8 cellular contexts compared by ENCODE assay signal in genomic region chr7:36152756-36153570, GRCh38. TPM values are rescaled to one million over a fixed set of nuclear protein-coding genes. Genes with fewer than 3 reads are reported as not detected.
DNase-seq lines count a peak whose midpoint lies in the region; ATAC-seq and TF ChIP-seq lines count a peak whose summit lies in the region.

Gene EEPD1 (plus strand): TSS chr7:36153254. CDS start chr7:36154325, 1,071 bp downstream.

- TF ChIP-seq POLR2A in Peyer's patch (IDR thresholded peaks at IDR 0.05): peak; percentile 90 to 91

- H3K4me3 ChIP-seq in Peyer's patch (peak within 1 kb of the TSS; percentile 41 to 82 (median 65)), muscle layer of colon (ENCODE audit: low read depth in 1 of 2, low read length in 2 of 2) (peak within 1 kb of the TSS; percentile 70 to 85)

- no peaks in the 10 kb centered on the region for H3K36me3 ChIP-seq in Peyer's patch
- no peaks in the 10 kb centered on the region for H3K36me3 ChIP-seq in muscle layer of colon (ENCODE audit: insufficient read depth, low read length)

- no peaks in the 10 kb centered on the region for H3K27me3 ChIP-seq in Peyer's patch
- no peaks in the 10 kb centered on the region for H3K27me3 ChIP-seq in muscle layer of colon (ENCODE audit: control insufficient read depth in 1 of 2, insufficient read depth in 2 of 2, low read length in 2 of 2)

- TF ChIP-seq CTCF in Peyer's patch (IDR thresholded peaks at IDR 0.05): no peak

- ATAC-seq in GM21737 (IDR thresholded peaks at IDR 0.05; ENCODE audit: unreplicated experiment) (peak; percentile 96), esophagus mucosa (peak; percentile 99)

- H3K27ac ChIP-seq in Peyer's patch (peak within 1 kb of the TSS; percentile 56 to 93 (median 78)), muscle layer of colon (ENCODE audit: low read depth, low read length) (peak within 1 kb of the TSS; percentile 79)

- H3K9ac ChIP-seq in muscle layer of colon (ENCODE audit: low read length): peak within 1 kb of the TSS; percentile 77

- DNase-seq in DMS53 (lab: John Stamatoyannopoulos, UW) (peak; percentile 99), KG1 (lab: John Stamatoyannopoulos, UW) (peak; percentile 87), Peyer's patch (peak; percentile 98 to 100 (median 100))
- DNase-seq in activated T-cell treated with anti-CD3 and anti-CD28 coated beads, Interleukin-2, amount 50 U/mL, for 48 hours: peak; percentile 100
- peak; percentile 99 for DNase-seq in stimulated activated CD8-positive, alpha-beta memory T cell treated with anti-CD3 and anti-CD28 coated beads, Interleukin-7, amount 100 ng/mL, for 1 hour (ENCODE audit: low read depth in 2 of 2)

- H3K4me1 ChIP-seq in Peyer's patch (peaks cover 0 to 42% (median 5%) of the 10 kb centered on the region in 4 donors), muscle layer of colon (ENCODE audit: insufficient read depth, low read length) (peaks cover 45% of the 10 kb centered on the region)

- H3K9me3 ChIP-seq in Peyer's patch (no peaks in the 10 kb centered on the region), muscle layer of colon (ENCODE audit: low read length) (no peaks in the 10 kb centered on the region)

RNA-seq across cellular contexts. Expression of gene EEPD1, which starts in this region (rescaled TPM):
- total RNA-seq in Peyer's patch: 10 to 100 TPM; 19.8 to 46.3 (median 29.3) TPM
- total RNA-seq in esophagus mucosa: 2.9 TPM

Comparison
In these comparisons a context has a peak if more than half of its experiments do, and no peak if none do; other contexts are left out.
1. Peak in every context shown above with its lines: DNase-seq, ATAC-seq, H3K4me3 ChIP-seq and H3K27ac ChIP-seq.